ENCODE assay signal across 13 cellular contexts in genomic region chr14:74635831-74636230, GRCh38.
"Had no signal": no experiment of that assay in that cellular context is flagged by ENCODE, and none has a peak within 500 bp of the region (broad histone marks: within the 10 kb centered on the region; RNA-seq: fewer than 3 reads in every experiment).

No MANE protein-coding gene starts in this region.

- DNase-seq: activated CD4-positive, alpha-beta T cell treated with anti-CD3 and anti-CD28 coated beads for 48 hours; amniotic stem cell; dorsolateral prefrontal cortex; left colon; stimulated activated CD4-positive, alpha-beta T cell treated with anti-CD3 and anti-CD28 coated beads, Interleukin-15, amount 100 ng/mL, for 24 hours; stomach; T-cell; uterus had no signal

- H3K27ac ChIP-seq: dorsolateral prefrontal cortex, esophagus muscularis mucosa, stomach, thoracic aorta, uterus, VCaP had no signal

- H3K9me3 ChIP-seq: esophagus muscularis mucosa, stomach, thoracic aorta, uterus had no signal

- H3K4me3 ChIP-seq: dorsolateral prefrontal cortex, esophagus muscularis mucosa, stomach, thoracic aorta, uterus had no signal

- H3K27me3 ChIP-seq: uterus had no signal

- H3K27ac Mint-ChIP-seq: activated naive CD4-positive, alpha-beta T cell treated with anti-CD3 and anti-CD28 coated beads, Interleukin-2, amount 50 U/mL, for 72 hours; T-cell had no signal

- FAIRE-seq: endometrium had no signal

- H3K36me3 Mint-ChIP-seq: activated naive CD4-positive, alpha-beta T cell treated with anti-CD3 and anti-CD28 coated beads, Interleukin-2, amount 50 U/mL, for 72 hours; T-cell had no signal

- H3K9me3 Mint-ChIP-seq: activated naive CD4-positive, alpha-beta T cell treated with anti-CD3 and anti-CD28 coated beads, Interleukin-2, amount 50 U/mL, for 72 hours; T-cell had no signal

- H3K36me3 ChIP-seq: esophagus muscularis mucosa, stomach, thoracic aorta, uterus had no signal

- H3K4me3 Mint-ChIP-seq: T-cell had no signal

- H3K4me1 Mint-ChIP-seq: T-cell had no signal
